In genomic region chr4:183318656-183319055, GRCh38 we compare ENCODE assay signal across 21 cellular contexts. TPM values are rescaled to one million over a fixed set of nuclear protein-coding genes. Genes with fewer than 3 reads are reported as not detected.
DNase-seq lines count a peak whose midpoint lies in the region; ATAC-seq and TF ChIP-seq lines count a peak whose summit lies in the region.
"Had no signal": no experiment of that assay in that cellular context is flagged by ENCODE, and none has a peak within 500 bp of the region (broad histone marks: within the 10 kb centered on the region; RNA-seq: fewer than 3 reads in every experiment).

No MANE protein-coding gene starts in this region.

- ATAC-seq in sciatic nerve (peak; percentile 26), HG02623 (IDR thresholded peaks at IDR 0.05; ENCODE audit: unreplicated experiment) (no peak), HG03432 (IDR thresholded peaks at IDR 0.05; ENCODE audit: unreplicated experiment) (no peak)
- ATAC-seq: HepG2 had no signal

- no peak overlapping the region for H3K23ac ChIP-seq in mesenchymal stem cell (ENCODE audit: low read length in 2 of 2)

- no peaks in the 10 kb centered on the region for H3K36me3 Mint-ChIP-seq in activated T-helper 1 cell treated with anti-CD3 and anti-CD28 coated beads, Interleukin-12 subunit alpha, Interleukin-12 subunit beta, Interleukin-2, Interleukin-4 antibody, amounts not matched to agents 30 ng/mL and 10 ng/mL and 1 ng/mL, durations not matched to agents 14 hours and 24 hours and 36 hours (ENCODE audit: low read depth)
- H3K36me3 Mint-ChIP-seq: IgD-negative memory B cell had no signal

- peaks cover 6% of the 10 kb centered on the region for H3K79me1 ChIP-seq in mesenchymal stem cell (replicated peaks; ENCODE audit: low read length, poor library complexity, severe bottlenecking)

- intact Hi-C loops in sciatic nerve (cut with DNase I), result no loop called here
- intact Hi-C loops in activated T-helper 1 cell treated with anti-CD3 and anti-CD28 coated beads, Interleukin-12 subunit alpha, Interleukin-12 subunit beta, Interleukin-2, Interleukin-4 antibody, amounts not matched to agents 30 ng/mL and 10 ng/mL and 1 ng/mL, durations not matched to agents 14 hours and 24 hours and 36 hours (cut with micrococcal nuclease), result no loop called here

- no peak overlapping the region for H2BK12ac ChIP-seq in mesenchymal stem cell (ENCODE audit: low read length in 2 of 2)

- no peak overlapping the region for H2AFZ ChIP-seq in mesenchymal stem cell (ENCODE audit: low read depth, low read length)
- H2AFZ ChIP-seq: GM23248 had no signal

- H3K9ac ChIP-seq in BLaER1 (no peak overlapping the region), mesenchymal stem cell (ENCODE audit: low read length) (no peak overlapping the region)
- H3K9ac ChIP-seq: GM23248 had no signal

- H3K4me3 ChIP-seq in BLaER1 (no peak overlapping the region), NB4 (ENCODE audit: low read depth, low read length) (no peak overlapping the region), mesenchymal stem cell (ENCODE audit: insufficient read depth in 1 of 2, low read depth in 1 of 2, low read length in 2 of 2) (no peak overlapping the region)
- H3K4me3 ChIP-seq: GM23248, HAP-1 had no signal

- peak overlapping the region; percentile 38 for H2BK15ac ChIP-seq in mesenchymal stem cell (ENCODE audit: low read depth, poor library complexity, severe bottlenecking)

- H4K8ac ChIP-seq in mesenchymal stem cell (ENCODE audit: low read length), result no peak overlapping the region

- no peak overlapping the region for H4K91ac ChIP-seq in mesenchymal stem cell (ENCODE audit: low read length)

- no peak overlapping the region for H3K18ac ChIP-seq in mesenchymal stem cell (ENCODE audit: low read depth in 1 of 2, low read length in 2 of 2)

- no peak overlapping the region for H3K27ac ChIP-seq in BLaER1
- H3K27ac ChIP-seq in mesenchymal stem cell (ENCODE audit: low read length, poor library complexity, severe bottlenecking), result no peak overlapping the region
- H3K27ac ChIP-seq: GM23248 had no signal

- H3K27ac Mint-ChIP-seq in activated T-helper 1 cell treated with anti-CD3 and anti-CD28 coated beads, Interleukin-12 subunit alpha, Interleukin-12 subunit beta, Interleukin-2, Interleukin-4 antibody, amounts not matched to agents 30 ng/mL and 10 ng/mL and 1 ng/mL, durations not matched to agents 14 hours and 24 hours and 36 hours, result no peak overlapping the region
- H3K27ac Mint-ChIP-seq: IgD-negative memory B cell had no signal

- H3K14ac ChIP-seq in mesenchymal stem cell (ENCODE audit: low read length in 2 of 2), result no peak overlapping the region

- no peak for TF ChIP-seq POLR2A in NB4 (IDR thresholded peaks at IDR 0.05; ENCODE audit: extremely low read depth, insufficient read length)

- no peaks in the 10 kb centered on the region for H3K9me3 Mint-ChIP-seq in activated T-helper 1 cell treated with anti-CD3 and anti-CD28 coated beads, Interleukin-12 subunit alpha, Interleukin-12 subunit beta, Interleukin-2, Interleukin-4 antibody, amounts not matched to agents 30 ng/mL and 10 ng/mL and 1 ng/mL, durations not matched to agents 14 hours and 24 hours and 36 hours
- H3K9me3 Mint-ChIP-seq: CD14-positive monocyte; CD4-positive, alpha-beta memory T cell; IgD-negative memory B cell had no signal

- no peaks in the 10 kb centered on the region for H4K20me1 ChIP-seq in BLaER1

- 0 out of 2 replicates have a peak, but pooled peaks cover 7% of the 10 kb centered on the region for H3K36me3 ChIP-seq in BLaER1
- H3K36me3 ChIP-seq in mesenchymal stem cell (ENCODE audit: control insufficient read depth in 1 of 2, insufficient read depth in 2 of 2, low read depth in 1 of 2, low read length in 2 of 2), result peaks cover 36 to 39% of the 10 kb centered on the region in 2 experiments

- H3K4me3 Mint-ChIP-seq in activated T-helper 1 cell treated with anti-CD3 and anti-CD28 coated beads, Interleukin-12 subunit alpha, Interleukin-12 subunit beta, Interleukin-2, Interleukin-4 antibody, amounts not matched to agents 30 ng/mL and 10 ng/mL and 1 ng/mL, durations not matched to agents 14 hours and 24 hours and 36 hours, result no peak overlapping the region
- H3K4me3 Mint-ChIP-seq: CD14-positive monocyte; CD4-positive, alpha-beta memory T cell had no signal

- no peak for TF ChIP-seq CTCF in NB4 (IDR thresholded peaks at IDR 0.05; ENCODE audit: low read depth, low read length)

- no peak overlapping the region for H2BK5ac ChIP-seq in mesenchymal stem cell (ENCODE audit: low read depth, low read length, poor library complexity, severe bottlenecking)

- H3K4me2 ChIP-seq in BLaER1, result peak overlapping the region; percentile 45
- no peak overlapping the region for H3K4me2 ChIP-seq in mesenchymal stem cell (ENCODE audit: low read length, poor library complexity, severe bottlenecking)

- peaks cover 13% of the 10 kb centered on the region for H3K4me1 Mint-ChIP-seq in activated T-helper 1 cell treated with anti-CD3 and anti-CD28 coated beads, Interleukin-12 subunit alpha, Interleukin-12 subunit beta, Interleukin-2, Interleukin-4 antibody, amounts not matched to agents 30 ng/mL and 10 ng/mL and 1 ng/mL, durations not matched to agents 14 hours and 24 hours and 36 hours (ENCODE audit: low read depth)
- H3K4me1 Mint-ChIP-seq: CD14-positive monocyte, IgD-negative memory B cell had no signal

- H3K4me1 ChIP-seq in BLaER1 (peaks cover 24% of the 10 kb centered on the region), mesenchymal stem cell (ENCODE audit: control insufficient read depth, insufficient read depth, low read depth, low read length) (peaks cover 1% of the 10 kb centered on the region)
- H3K4me1 ChIP-seq: BE2C had no signal

- WGBS in mesenchymal stem cell, result 98% methylated on average over 10 of the region's 10 CpGs

- H2AK5ac ChIP-seq in mesenchymal stem cell (ENCODE audit: low read length, severe bottlenecking), result no peak overlapping the region

- H2BK120ac ChIP-seq in mesenchymal stem cell (ENCODE audit: low read depth, low read length), result no peak overlapping the region

- no peak overlapping the region for H3K4ac ChIP-seq in mesenchymal stem cell (ENCODE audit: low read depth in 1 of 2, low read length in 2 of 2)

- H3K27me3 Mint-ChIP-seq in activated T-helper 1 cell treated with anti-CD3 and anti-CD28 coated beads, Interleukin-12 subunit alpha, Interleukin-12 subunit beta, Interleukin-2, Interleukin-4 antibody, amounts not matched to agents 30 ng/mL and 10 ng/mL and 1 ng/mL, durations not matched to agents 14 hours and 24 hours and 36 hours (ENCODE audit: insufficient read depth), result peaks cover 3% of the 10 kb centered on the region
- H3K27me3 Mint-ChIP-seq: CD4-positive, alpha-beta memory T cell had no signal

- H3K27me3 ChIP-seq in BLaER1, result no peaks in the 10 kb centered on the region
- H3K27me3 ChIP-seq in mesenchymal stem cell (ENCODE audit: control insufficient read depth in 1 of 2, insufficient read depth in 1 of 2, low read length in 2 of 2), result no peaks in the 10 kb centered on the region
- H3K27me3 ChIP-seq: BE2C had no signal

- no peaks in the 10 kb centered on the region for H3K9me3 ChIP-seq in BLaER1
- H3K9me3 ChIP-seq in mesenchymal stem cell (ENCODE audit: control insufficient read depth, low read length), result no peaks in the 10 kb centered on the region
- H3K9me3 ChIP-seq: BE2C, HAP-1 had no signal

- DNase-seq in NB4 (ENCODE audit: low read depth) (peak; percentile 52), mesenchymal stem cell (no peak), sciatic nerve (ENCODE audit: low spot score) (no peak), 8988T (no peak)
- no peak for DNase-seq in activated T-helper 1 cell treated with anti-CD3 and anti-CD28 coated beads, Interleukin-12 subunit alpha, Interleukin-12 subunit beta, Interleukin-2, Interleukin-4 antibody, amounts not matched to agents 30 ng/mL and 10 ng/mL and 1 ng/mL, durations not matched to agents 14 hours and 24 hours and 36 hours (ENCODE audit: low spot score)
- DNase-seq: ACHN; BE2C; CD4-positive, alpha-beta memory T cell; DMS153; DMS79; GDM1; GM23248 had no signal

RNA-seq across cellular contexts. Expression of gene CLDN22, which starts 1.4 kb away (rescaled TPM):
- polyA plus RNA-seq in mesenchymal stem cell (2013, experiment 1 of 2), result 0.03 TPM
- not detected for polyA plus RNA-seq in mesenchymal stem cell (2013, experiment 2 of 2)
- not detected for total RNA-seq in sciatic nerve
- not detected in 2 replicates for total RNA-seq in activated T-helper 1 cell treated with anti-CD3 and anti-CD28 coated beads, Interleukin-12 subunit alpha, Interleukin-12 subunit beta, Interleukin-2, Interleukin-4 antibody, amounts not matched to agents 30 ng/mL and 10 ng/mL and 1 ng/mL, durations not matched to agents 14 hours and 24 hours and 36 hours
- total RNA-seq: CD4-positive, alpha-beta memory T cell; Daoy; GM23248; H4; HepG2 had no signal
- polyA plus RNA-seq: CD14-positive monocyte; CD4-positive, alpha-beta memory T cell; GM23248; IgD-negative memory B cell had no signal

RNA-seq across cellular contexts. Expression of gene CLDN24, which starts 3.6 kb away (rescaled TPM):
- not detected for polyA plus RNA-seq in mesenchymal stem cell (2013, experiment 1 of 2)
- not detected for polyA plus RNA-seq in mesenchymal stem cell (2013, experiment 2 of 2)
- not detected for total RNA-seq in sciatic nerve
- not detected in 2 replicates for total RNA-seq in activated T-helper 1 cell treated with anti-CD3 and anti-CD28 coated beads, Interleukin-12 subunit alpha, Interleukin-12 subunit beta, Interleukin-2, Interleukin-4 antibody, amounts not matched to agents 30 ng/mL and 10 ng/mL and 1 ng/mL, durations not matched to agents 14 hours and 24 hours and 36 hours
- total RNA-seq: CD4-positive, alpha-beta memory T cell; Daoy; GM23248; H4; HepG2 had no signal
- polyA plus RNA-seq: CD14-positive monocyte; CD4-positive, alpha-beta memory T cell; GM23248; HepG2; IgD-negative memory B cell had no signal
